In genomic region chr7:2498708-2499107, GRCh38 we compare ENCODE assay signal across 20 cellular contexts. TPM values are rescaled to one million over a fixed set of nuclear protein-coding genes. Genes with fewer than 3 reads are reported as not detected.
DNase-seq lines count a peak whose midpoint lies in the region; ATAC-seq and TF ChIP-seq lines count a peak whose summit lies in the region.
"Had no signal": no experiment of that assay in that cellular context is flagged by ENCODE, and none has a peak within 500 bp of the region (broad histone marks: within the 10 kb centered on the region; RNA-seq: fewer than 3 reads in every experiment).

No MANE protein-coding gene starts in this region.

- H3K4me1 Mint-ChIP-seq in brain (peaks cover 62% of the 10 kb centered on the region), neural progenitor cell (peaks cover 68% of the 10 kb centered on the region), HFFc6 (ENCODE audit: low read depth) (peaks cover under 1% of the 10 kb centered on the region)

- peak overlapping the region; percentile 94 for H3K27ac ChIP-seq in neural progenitor cell
- H3K27ac ChIP-seq: KMS-11 had no signal

- H3K9me3 ChIP-seq in neural progenitor cell (ENCODE audit: low read depth): no peaks in the 10 kb centered on the region

- H3K4me3 ChIP-seq in neural progenitor cell: no peak overlapping the region

- no peak for ATAC-seq in GM19467 (IDR thresholded peaks at IDR 0.05; ENCODE audit: unreplicated experiment)
- ATAC-seq: CD8-positive, alpha-beta T cell had no signal

- peaks cover 64% of the 10 kb centered on the region for H3F3A ChIP-seq in neural progenitor cell (ENCODE audit: low read depth)

- no peak for TF ChIP-seq CTCF in brain (conservative IDR thresholded peaks at IDR 0.05)
- TF ChIP-seq CTCF in neural progenitor cell (IDR thresholded peaks at IDR 0.05): no peak
- no peak for TF ChIP-seq CTCF in HFFc6 (IDR thresholded peaks at IDR 0.05)

- H3K4me1 ChIP-seq in neural progenitor cell: peaks cover 72% of the 10 kb centered on the region

- H3K27ac Mint-ChIP-seq in brain (peak overlapping the region in 4 of 5 experiments; percentile 42 to 94 (median 84)), neural progenitor cell (peak overlapping the region; percentile 96), HFFc6 (no peak overlapping the region)
- H3K27ac Mint-ChIP-seq: CD8-positive, alpha-beta T cell; T-helper 1 cell treated with Interleukin-12 subunit alpha and Interleukin-12 subunit beta and Interleukin-4 antibody, amounts not matched to agents 30 μg/mL and 1 μg/mL, for 36 hours had no signal

- no peaks in the 10 kb centered on the region for H4K20me1 ChIP-seq in neural progenitor cell (ENCODE audit: low read depth)

- H3K36me3 Mint-ChIP-seq in brain (no peaks in the 10 kb centered on the region), neural progenitor cell (no peaks in the 10 kb centered on the region), HFFc6 (ENCODE audit: low read depth) (no peaks in the 10 kb centered on the region)
- H3K36me3 Mint-ChIP-seq: CD8-positive, alpha-beta T cell had no signal

- no peaks in the 10 kb centered on the region for H3K79me2 ChIP-seq in neural progenitor cell (ENCODE audit: low read depth)

- H3K9me3 Mint-ChIP-seq in brain (peaks cover 0 to 4% (median 0%) of the 10 kb centered on the region in 5 experiments), neural progenitor cell (no peaks in the 10 kb centered on the region), HFFc6 (no peaks in the 10 kb centered on the region)
- H3K9me3 Mint-ChIP-seq: CD8-positive, alpha-beta T cell; T-helper 1 cell treated with Interleukin-12 subunit alpha and Interleukin-12 subunit beta and Interleukin-4 antibody, amounts not matched to agents 30 μg/mL and 1 μg/mL, for 36 hours had no signal

- no peaks in the 10 kb centered on the region for H3K36me3 ChIP-seq in neural progenitor cell

- no peak overlapping the region for H2AFZ ChIP-seq in neural progenitor cell (replicated peaks)

- no peaks in the 10 kb centered on the region for H3K27me3 ChIP-seq in neural progenitor cell

- H3K4me2 ChIP-seq in neural progenitor cell: peak overlapping the region; percentile 64
- H3K4me2 ChIP-seq: KMS-11 had no signal

- H3K27me3 Mint-ChIP-seq in brain (no peaks in the 10 kb centered on the region), neural progenitor cell (ENCODE audit: insufficient read depth, low read depth) (peaks cover 24% of the 10 kb centered on the region), HFFc6 (ENCODE audit: insufficient read depth) (peaks cover 7% of the 10 kb centered on the region; the same call in 1 of the 2 replicates)

- no peak overlapping the region for H3K9ac ChIP-seq in neural progenitor cell
- H3K9ac ChIP-seq: KMS-11 had no signal

- no peak overlapping the region for H3K4me3 Mint-ChIP-seq in brain
- peak overlapping the region; percentile 52 for H3K4me3 Mint-ChIP-seq in neural progenitor cell
- H3K4me3 Mint-ChIP-seq in HFFc6: no peak overlapping the region
- H3K4me3 Mint-ChIP-seq: CD8-positive, alpha-beta T cell; T-helper 1 cell treated with Interleukin-12 subunit alpha and Interleukin-12 subunit beta and Interleukin-4 antibody, amounts not matched to agents 30 μg/mL and 1 μg/mL, for 36 hours had no signal

- DNase-seq in NCI-H82 (lab: John Stamatoyannopoulos, UW): peak; percentile 85
- peak; percentile 66 for DNase-seq in neural progenitor cell (ENCODE audit: low spot score)
- no peak for DNase-seq in HFFc6
- no peak for DNase-seq in SHP77 treated with DMSO at 0.1 percent for 48 hours (lab: John Stamatoyannopoulos, UW)
- no peak for DNase-seq in LoVo (ENCODE audit: low spot score)
- DNase-seq: C1 segment of cervical spinal cord; Calu3; CD8-positive, alpha-beta T cell; MV-4-11; NCI-H1105 treated with DMSO at 0.1 percent for 48 hours; NCI-H2081; NCI-H345; NCI-H774; OCI-M1 had no signal

RNA-seq across cellular contexts. Expression of gene LFNG, which starts 20.9 kb away (rescaled TPM):
- polyA plus RNA-seq in brain (ENCODE audit: insufficient read depth, low read depth, low replicate concordance): 86.6 TPM
- total RNA-seq in neural progenitor cell (ENCODE audit: low replicate concordance): 58.0 and 177 TPM in 2 replicates
- total RNA-seq in HFFc6 (2021; fragmentation: NEBNext Ultra II Directional; extraction: Animal tissue kit (Norgen Biotek cat#: 25700)): 10 to 100 TPM in 2 of 6 experiments, 1 to 10 TPM in 4; 8.6 to 11.7 (median 9.6) TPM

RNA-seq across cellular contexts. Expression of gene GRIFIN, which starts 22.5 kb away (rescaled TPM):
- polyA plus RNA-seq in brain (ENCODE audit: insufficient read depth, low read depth, low replicate concordance): not detected
- not detected in 2 replicates for total RNA-seq in neural progenitor cell (ENCODE audit: low replicate concordance)
- total RNA-seq in HFFc6 (2021; fragmentation: NEBNext Ultra II Directional; extraction: Animal tissue kit (Norgen Biotek cat#: 25700)): not detected
- total RNA-seq: Calu3; CD8-positive, alpha-beta T cell; H7; SK-MEL-5 had no signal

RNA-seq across cellular contexts. Expression of gene BRAT1, which starts 56.6 kb away (rescaled TPM):
- polyA plus RNA-seq in brain (ENCODE audit: insufficient read depth, low read depth, low replicate concordance): 49.3 TPM
- 9.3 and 52.2 TPM in 2 replicates for total RNA-seq in neural progenitor cell (ENCODE audit: low replicate concordance)
- total RNA-seq in HFFc6 (2021; fragmentation: NEBNext Ultra II Directional; extraction: Animal tissue kit (Norgen Biotek cat#: 25700)): 10 to 100 TPM; 21.3 to 26.0 (median 23.3) TPM

Comparison
In these comparisons a context has a peak if more than half of its experiments do, and no peak if none do; other contexts are left out.
1. DNase-seq: peak in NCI-H82 (single experiment) and neural progenitor cell (single experiment); none in HFFc6 (single experiment), SHP77 treated with DMSO at 0.1 percent for 48 hours (single experiment) and LoVo (single experiment).